In genomic region chr6:98136333-98136732, GRCh38 we compare ENCODE assay signal across 15 cellular contexts.
"Had no signal": no experiment of that assay in that cellular context is flagged by ENCODE, and none has a peak within 500 bp of the region (broad histone marks: within the 10 kb centered on the region; RNA-seq: fewer than 3 reads in every experiment).

No MANE protein-coding gene starts in this region.

- ATAC-seq: activated CD8-positive, alpha-beta T cell treated with anti-CD3 and anti-CD28 coated beads for 36 hours; activated naive CD4-positive, alpha-beta T cell treated with anti-CD3 and anti-CD28 coated beads, Interleukin-2, amount 50 U/mL, for 72 hours; activated T-cell treated with anti-CD3 and anti-CD28 coated beads, Interleukin-2, amount 50 U/mL, for 4 hours; left lung; mucosa of descending colon; naive thymus-derived CD4-positive, alpha-beta T cell; stimulated activated memory B cell treated with anti-CD40 and anti-IgM and Interleukin-4, amounts not matched to agents 10 μg/mL and 1 μg/mL and 100 μg/mL, for 72 hours had no signal

- H3K27me3 ChIP-seq: esophagus squamous epithelium, left lung, thyroid gland had no signal

- H3K36me3 ChIP-seq: esophagus squamous epithelium, left lung, thyroid gland had no signal

- DNase-seq: activated CD4-positive, alpha-beta T cell treated with anti-CD3 and anti-CD28 coated beads for 48 hours; activated CD8-positive, alpha-beta T cell treated with anti-CD3 and anti-CD28 coated beads for 36 hours; activated effector memory CD4-positive, alpha-beta T cell treated with Interleukin-2 at 50 U/mL for 16 hours; activated T-cell treated with anti-CD3 and anti-CD28 coated beads, Interleukin-2, amount 50 U/mL, for 4 hours; caudate nucleus; esophagus squamous epithelium; hippocampal formation; left lung; mammary epithelial cell; mucosa of descending colon; naive thymus-derived CD4-positive, alpha-beta T cell; stimulated activated CD4-positive, alpha-beta T cell treated with anti-CD3 and anti-CD28 coated beads, Interleukin-2, amount 100 ng/mL, for 48 hours; thyroid gland had no signal

- H3K9me3 Mint-ChIP-seq: activated CD8-positive, alpha-beta T cell treated with anti-CD3 and anti-CD28 coated beads for 36 hours had no signal

- H3K4me1 ChIP-seq: esophagus squamous epithelium, left lung, thyroid gland had no signal

- H3K27ac Mint-ChIP-seq: activated CD8-positive, alpha-beta T cell treated with anti-CD3 and anti-CD28 coated beads for 36 hours; activated naive CD4-positive, alpha-beta T cell treated with anti-CD3 and anti-CD28 coated beads, Interleukin-2, amount 50 U/mL, for 72 hours; naive thymus-derived CD4-positive, alpha-beta T cell; stimulated activated memory B cell treated with anti-CD40 and anti-IgM and Interleukin-4, amounts not matched to agents 10 μg/mL and 1 μg/mL and 100 μg/mL, for 72 hours had no signal

- H3K4me3 Mint-ChIP-seq: activated CD8-positive, alpha-beta T cell treated with anti-CD3 and anti-CD28 coated beads for 36 hours; activated T-cell treated with anti-CD3 and anti-CD28 coated beads, Interleukin-2, amount 50 U/mL, for 4 hours; naive thymus-derived CD4-positive, alpha-beta T cell; stimulated activated memory B cell treated with anti-CD40 and anti-IgM and Interleukin-4, amounts not matched to agents 10 μg/mL and 1 μg/mL and 100 μg/mL, for 72 hours had no signal

- H3K4me1 Mint-ChIP-seq: naive thymus-derived CD4-positive, alpha-beta T cell; stimulated activated memory B cell treated with anti-CD40 and anti-IgM and Interleukin-4, amounts not matched to agents 10 μg/mL and 1 μg/mL and 100 μg/mL, for 72 hours had no signal

- H3K27ac ChIP-seq: esophagus squamous epithelium, left lung, thyroid gland had no signal

- H3K4me3 ChIP-seq: esophagus squamous epithelium, left lung, mucosa of descending colon, thyroid gland had no signal

- H3K36me3 Mint-ChIP-seq: activated naive CD4-positive, alpha-beta T cell treated with anti-CD3 and anti-CD28 coated beads, Interleukin-2, amount 50 U/mL, for 72 hours; naive thymus-derived CD4-positive, alpha-beta T cell; stimulated activated memory B cell treated with anti-CD40 and anti-IgM and Interleukin-4, amounts not matched to agents 10 μg/mL and 1 μg/mL and 100 μg/mL, for 72 hours had no signal

- H3K27me3 Mint-ChIP-seq: activated CD8-positive, alpha-beta T cell treated with anti-CD3 and anti-CD28 coated beads for 36 hours; naive thymus-derived CD4-positive, alpha-beta T cell; stimulated activated memory B cell treated with anti-CD40 and anti-IgM and Interleukin-4, amounts not matched to agents 10 μg/mL and 1 μg/mL and 100 μg/mL, for 72 hours had no signal

- H3K9me3 ChIP-seq: esophagus squamous epithelium, left lung, mucosa of descending colon, thyroid gland had no signal
